1 cellular context compared by ENCODE assay signal in genomic region chr5:170223349-170223748, GRCh38.
TF ChIP-seq lines count a peak whose summit lies in the region.

No MANE protein-coding gene starts in this region.

TF ChIP-seq in HepG2, 621 proteins besides CTCF, POLR2A, EP300 and RAD21 (continued from another document):
- TF ChIP-seq ZNF460 (CRISPR knock-in tag; IDR thresholded peaks at IDR 0.05; ENCODE audit: borderline replicate concordance), result no peak
- no peak for TF ChIP-seq BRCA1 (CRISPR knock-in tag; IDR thresholded peaks at IDR 0.05)
- no peak for TF ChIP-seq ERF (CRISPR knock-in tag; IDR thresholded peaks at IDR 0.05)
- TF ChIP-seq XRCC5 (optimal IDR thresholded peaks at IDR 0.05; ENCODE audit: low read length), result no peak
- TF ChIP-seq AKAP8 (CRISPR knock-in tag; IDR thresholded peaks at IDR 0.05), result no peak
- TF ChIP-seq, protein P1, sequence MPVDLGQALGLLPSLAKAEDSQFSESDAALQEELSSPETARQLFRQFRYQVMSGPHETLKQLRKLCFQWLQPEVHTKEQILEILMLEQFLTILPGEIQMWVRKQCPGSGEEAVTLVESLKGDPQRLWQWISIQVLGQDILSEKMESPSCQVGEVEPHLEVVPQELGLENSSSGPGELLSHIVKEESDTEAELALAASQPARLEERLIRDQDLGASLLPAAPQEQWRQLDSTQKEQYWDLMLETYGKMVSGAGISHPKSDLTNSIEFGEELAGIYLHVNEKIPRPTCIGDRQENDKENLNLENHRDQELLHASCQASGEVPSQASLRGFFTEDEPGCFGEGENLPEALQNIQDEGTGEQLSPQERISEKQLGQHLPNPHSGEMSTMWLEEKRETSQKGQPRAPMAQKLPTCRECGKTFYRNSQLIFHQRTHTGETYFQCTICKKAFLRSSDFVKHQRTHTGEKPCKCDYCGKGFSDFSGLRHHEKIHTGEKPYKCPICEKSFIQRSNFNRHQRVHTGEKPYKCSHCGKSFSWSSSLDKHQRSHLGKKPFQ (CRISPR knock-in tag; IDR thresholded peaks at IDR 0.05; ENCODE audit: insufficient replicate concordance), result no peak
- no peak for TF ChIP-seq NFIB (CRISPR knock-in tag; IDR thresholded peaks at IDR 0.05; ENCODE audit: borderline replicate concordance)
- no peak for TF ChIP-seq SAFB2 (CRISPR knock-in tag; IDR thresholded peaks at IDR 0.05; ENCODE audit: borderline replicate concordance, low read depth)
